Comparison of ENCODE assay signal across 8 cellular contexts in the genomic region with DNA sequence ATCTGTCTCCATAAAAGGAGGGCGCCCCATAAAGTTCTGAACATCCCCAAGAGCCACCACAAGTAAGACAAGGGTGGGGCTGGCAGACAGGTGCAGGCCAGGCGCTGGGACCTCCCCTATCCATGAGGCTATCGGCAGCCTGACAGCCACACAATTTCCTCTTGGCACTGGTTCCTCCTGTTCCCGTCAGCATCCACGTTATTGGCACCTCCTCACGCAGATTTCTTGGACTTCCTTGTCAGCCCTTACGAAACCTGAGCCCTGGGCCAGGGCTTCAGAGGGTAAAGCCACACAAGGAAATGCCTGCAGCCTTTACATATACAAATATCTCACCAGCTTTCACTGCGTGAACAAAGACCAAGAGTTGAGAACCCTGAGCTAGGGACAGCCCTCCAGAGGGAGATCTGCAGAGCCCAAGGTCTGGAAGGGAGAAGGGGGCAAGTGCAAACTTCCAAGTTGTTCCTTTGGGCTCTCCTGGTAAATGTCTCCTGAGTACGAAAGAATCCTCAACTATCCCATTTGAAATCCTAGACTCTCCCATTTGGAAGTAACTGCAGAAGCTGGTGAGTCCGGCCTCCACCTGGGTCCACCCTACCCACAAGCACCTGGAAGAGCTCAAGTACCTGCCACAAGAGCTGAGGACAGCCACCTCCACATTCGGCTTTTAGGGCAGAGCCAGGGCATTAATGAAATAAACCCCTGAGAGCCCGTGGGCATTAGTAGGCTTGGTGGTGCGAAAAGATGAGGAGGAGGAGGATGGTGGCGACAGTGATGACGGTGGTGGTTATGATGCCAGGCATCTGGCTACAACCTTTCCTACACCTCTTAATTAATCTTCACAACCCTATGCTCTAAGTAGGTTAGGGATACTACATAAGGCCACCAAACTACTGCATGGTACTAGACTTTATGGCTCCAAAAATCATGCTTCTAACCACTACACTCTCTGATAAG. TPM values are rescaled to one million over a fixed set of nuclear protein-coding genes. Genes with fewer than 3 reads are reported as not detected.
DNase-seq lines count a peak whose midpoint lies in the region; ATAC-seq and TF ChIP-seq lines count a peak whose summit lies in the region.

No MANE protein-coding gene starts in this region.

- TF ChIP-seq CTCF in GM06990 (IDR thresholded peaks at IDR 0.05; ENCODE audit: insufficient read depth, low read length, poor library complexity, severe bottlenecking) (no peak), OCI-LY3 (IDR thresholded peaks at IDR 0.05; ENCODE audit: low read depth, low read length) (no peak)

- ATAC-seq in HG02571 (IDR thresholded peaks at IDR 0.05; ENCODE audit: unreplicated experiment) (peak; percentile 29), GM18505 (IDR thresholded peaks at IDR 0.05; ENCODE audit: unreplicated experiment) (no peak)
- peak; percentile 48 to 56 for ATAC-seq in naive thymus-derived CD8-positive, alpha-beta T cell

- H3K79me2 ChIP-seq in OCI-LY3 (ENCODE audit: low read length), result no peaks in the 10 kb centered on the region

- H3K27me3 Mint-ChIP-seq in naive thymus-derived CD8-positive, alpha-beta T cell, result no peaks in the 10 kb centered on the region

- no peaks in the 10 kb centered on the region for H3K27me3 ChIP-seq in GM06990 (replicated peaks; ENCODE audit: control insufficient read depth, insufficient read depth, low read length)
- H3K27me3 ChIP-seq in OCI-LY3 (ENCODE audit: low read depth, low read length), result peaks cover 10% of the 10 kb centered on the region

- H3K36me3 ChIP-seq in GM06990 (ENCODE audit: control insufficient read depth, insufficient read depth, low read length), result no peaks in the 10 kb centered on the region
- no peaks in the 10 kb centered on the region for H3K36me3 ChIP-seq in OCI-LY3 (replicated peaks; ENCODE audit: low read depth, low read length)

- H3K4me1 Mint-ChIP-seq in naive thymus-derived CD8-positive, alpha-beta T cell, result peaks cover 56 to 99% (median 98%) of the 10 kb centered on the region in 4 donors

- H3K4me2 ChIP-seq in OCI-LY3 (ENCODE audit: low read length), result peak overlapping the region; percentile 48

- no peak overlapping the region for H3K9ac ChIP-seq in OCI-LY3 (ENCODE audit: low read length)

- POLR2A ChIA-PET in naive thymus-derived CD8-positive, alpha-beta T cell (lab: Charles Lee), result interaction anchor here (0.7 to 12.3 kb wide), 23 partner anchors 8 to 812 kb away, joined by 3 to 317 read pairs (median 4); a partner anchor contains a TSS

- peaks cover 36% of the 10 kb centered on the region for H3K4me1 ChIP-seq in OCI-LY3 (ENCODE audit: low read length)

- peak overlapping the region; percentile 95 to 100 (median 98) for H3K27ac Mint-ChIP-seq in naive thymus-derived CD8-positive, alpha-beta T cell

- TF ChIP-seq POLR2A in GM18505 (IDR thresholded peaks at IDR 0.05; ENCODE audit: borderline replicate concordance, extremely low read depth, insufficient read depth, insufficient read length), result no peak

- H3K9me3 ChIP-seq in OCI-LY3 (ENCODE audit: insufficient read depth, low read length), result peaks cover 6% of the 10 kb centered on the region; the same call in 1 of the 2 replicates

- H3K36me3 Mint-ChIP-seq in naive thymus-derived CD8-positive, alpha-beta T cell, result no peaks in the 10 kb centered on the region

- H2AFZ ChIP-seq in OCI-LY3 (ENCODE audit: low read depth, low read length), result no peak overlapping the region

- H3K4me3 Mint-ChIP-seq in naive thymus-derived CD8-positive, alpha-beta T cell, result peak overlapping the region; percentile 78 to 92 (median 84)

- DNase-seq in GM06990 (ENCODE audit: extremely low read depth, insufficient read length), result peak; percentile 28
- peak; percentile 77 for DNase-seq in central memory CD4-positive, alpha-beta T cell
- peak; percentile 41 to 82 (median 69) for DNase-seq in naive thymus-derived CD8-positive, alpha-beta T cell
- no peak for DNase-seq in RKO (ENCODE audit: low spot score)
- no peak for DNase-seq in NCI-H524 (lab: John Stamatoyannopoulos, UW)

- H3K4me3 ChIP-seq in GM06990 (replicated peaks; ENCODE audit: low read depth, low read length) (no peak overlapping the region), OCI-LY3 (ENCODE audit: low read length) (peak overlapping the region; percentile 32)

- no peak overlapping the region for H3K27ac ChIP-seq in OCI-LY3 (ENCODE audit: low read length)

- H4K20me1 ChIP-seq in OCI-LY3 (ENCODE audit: insufficient read depth, low read length), result no peaks in the 10 kb centered on the region

- H3K9me3 Mint-ChIP-seq in naive thymus-derived CD8-positive, alpha-beta T cell, result no peaks in the 10 kb centered on the region

RNA-seq across cellular contexts. Expression of a gene that starts 5.5 kb away (rescaled TPM):
- total RNA-seq in naive thymus-derived CD8-positive, alpha-beta T cell, result 100 to 1,000 TPM; 298 to 309 TPM
- polyA plus RNA-seq in naive thymus-derived CD8-positive, alpha-beta T cell, result 100 to 1,000 TPM; 125 to 167 (median 160) TPM

Comparison
In these comparisons a context has a peak if more than half of its experiments do, and no peak if none do; other contexts are left out.
1. DNase-seq: peak in GM06990 (single experiment), central memory CD4-positive, alpha-beta T cell (single experiment) and naive thymus-derived CD8-positive, alpha-beta T cell (10 of 10); none in RKO (single experiment) and NCI-H524 (0 of 2).